8 cellular contexts compared by ENCODE assay signal in genomic region chr11:12008790-12009616, GRCh38. TPM values are rescaled to one million over a fixed set of nuclear protein-coding genes. Genes with fewer than 3 reads are reported as not detected.
A peak's percentile ranks its signal among the peaks of the same experiment; 100 is the strongest.
DNase-seq lines count a peak whose midpoint lies in the region; ATAC-seq, FAIRE-seq and TF ChIP-seq lines count a peak whose summit lies in the region.

No MANE protein-coding gene starts in this region.

- no peak for TF ChIP-seq RAD21 in HepG2 (CRISPR knock-in tag; IDR thresholded peaks at IDR 0.05)

- H3K36me3 ChIP-seq in colonic mucosa: no peaks in the 10 kb centered on the region
- H3K36me3 ChIP-seq in HepG2 (replicated peaks in 1 of 2; ENCODE audit: control insufficient read depth in 1 of 2, insufficient read depth in 2 of 2, low read length in 2 of 2): no peaks in the 10 kb centered on the region
- no peaks in the 10 kb centered on the region for H3K36me3 ChIP-seq in suprapubic skin

- no peaks in the 10 kb centered on the region for H4K20me1 ChIP-seq in HepG2 (ENCODE audit: insufficient read depth, low read length)

- CTCF ChIA-PET in HepG2 (lab: Yijun Ruan, JAX; ENCODE audit: low intra/inter-chr PET ratio, low total read pairs): no interaction called here

- intact Hi-C loops in colonic mucosa (cut with DNase I): no loop called here
- intact Hi-C loops in HepG2 (cut with micrococcal nuclease; ENCODE audit: unreplicated experiment): no loop called here

- TF ChIP-seq CTCF in colonic mucosa (IDR thresholded peaks at IDR 0.05) (no peak), HepG2 (CRISPR knock-in tag; IDR thresholded peaks at IDR 0.05) (no peak), suprapubic skin (IDR thresholded peaks at IDR 0.05) (no peak)

- no peak for TF ChIP-seq POLR2A in HepG2 (IDR thresholded peaks at IDR 0.05; ENCODE audit: insufficient read depth in 1 of 2, low read depth in 2 of 2, low read length in 2 of 2)
- TF ChIP-seq POLR2A in suprapubic skin (IDR thresholded peaks at IDR 0.05): no peak

- POLR2A ChIA-PET in HepG2 (lab: Yijun Ruan, JAX): interaction anchor here (0.6 kb wide), 1 partner anchor 167 kb away, joined by 3 read pairs; no protein-coding TSS in a partner anchor

- H3K4me1 ChIP-seq in colonic mucosa: no peaks in the 10 kb centered on the region
- H3K4me1 ChIP-seq in HepG2 (ENCODE audit: insufficient read depth, low read length): no peaks in the 10 kb centered on the region
- peaks cover 37% of the 10 kb centered on the region for H3K4me1 ChIP-seq in suprapubic skin

- H3K9ac ChIP-seq in colonic mucosa (ENCODE audit: low read depth in 2 of 2, low read length in 2 of 2): no peak overlapping the region
- no peak overlapping the region for H3K9ac ChIP-seq in HepG2 (ENCODE audit: insufficient read depth, low read depth, low read length)

- H2AFZ ChIP-seq in HepG2 (ENCODE audit: low read length): no peak overlapping the region

- ATAC-seq in HepG2: peak; percentile 52; the same call in 2 of the 3 replicates

- H3K9me3 ChIP-seq in colonic mucosa (no peaks in the 10 kb centered on the region), HepG2 (ENCODE audit: low read length) (no peaks in the 10 kb centered on the region), suprapubic skin (no peaks in the 10 kb centered on the region)

- in situ Hi-C loops in Caki2 (cut with HindIII; ENCODE audit: low pct_unique_long_range_greater_than_20kb, low sequenced_read_pairs) (no loop called here), HepG2 (cut with HindIII; ENCODE audit: extremely low pct_ligation_motif_present, low pct_unique_long_range_greater_than_20kb) (no loop called here)

- no TSS peak for BruUV-seq in HepG2 (replicated peaks; lab: Mats Ljungman, UMichigan)

- 13% methylated on average over 11 of the region's 76 CpGs for WGBS in HepG2 (ENCODE audit: low lambda C conversion rate)
- WGBS in suprapubic skin: 5% methylated on average over 4 of the region's 76 CpGs

- peak overlapping the region; percentile 62 for H3K4me2 ChIP-seq in HepG2 (ENCODE audit: low read depth, low read length)

- H3K79me2 ChIP-seq in HepG2 (ENCODE audit: insufficient read depth, low read length): no peaks in the 10 kb centered on the region

- TF ChIP-seq EP300 in HepG2 (IDR thresholded peaks at IDR 0.05; ENCODE audit: low read depth in 2 of 2, low read length in 2 of 2): no peak
- no peak for TF ChIP-seq EP300 in HepG2 (CRISPR knock-in tag; IDR thresholded peaks at IDR 0.05; ENCODE audit: borderline replicate concordance)
- TF ChIP-seq EP300 in suprapubic skin (IDR thresholded peaks at IDR 0.05): no peak

- H3K27ac ChIP-seq in colonic mucosa (no peak overlapping the region), HepG2 (ENCODE audit: extremely low read length, insufficient read depth, low read length) (no peak overlapping the region), suprapubic skin (peak overlapping the region; percentile 67)

- DNase-seq in Caki2 (ENCODE audit: low read depth) (peak; percentile 48), NCI-H146 treated with DMSO at 0.1 percent for 48 hours (lab: John Stamatoyannopoulos, UW; ENCODE audit: unreplicated experiment) (peak; percentile 32), colonic mucosa (no peak), HepG2 (ENCODE audit: low spot score) (no peak), suprapubic skin (ENCODE audit: low spot score in 2 of 2) (peak in 1 of 2 donors; percentile 77), cerebellar nuclear complex (lab: John Stamatoyannopoulos, UW) (no peak), HUDEP-2 (lab: John Stamatoyannopoulos, UW; ENCODE audit: unreplicated experiment in 76 of 76) (no peak), HT-29 (ENCODE audit: low spot score) (no peak)

- H3K4me3 ChIP-seq in colonic mucosa (peak overlapping the region; percentile 39), HepG2 (replicated peaks in 1 of 3; ENCODE audit: insufficient read depth in 1 of 3, low read depth in 2 of 3, low read length in 3 of 3) (peak overlapping the region; percentile 16 to 64 (median 39); a peak in 3 of 6 replicates), suprapubic skin (peak overlapping the region; percentile 56)

- FAIRE-seq in HepG2 (lab: Jason Lieb, UNC): no peak

- peaks cover 32% of the 10 kb centered on the region for H3K27me3 ChIP-seq in colonic mucosa
- H3K27me3 ChIP-seq in HepG2 (ENCODE audit: control insufficient read depth in 1 of 2, insufficient read depth in 2 of 2, low read length in 2 of 2): peaks cover 6 to 43% of the 10 kb centered on the region in 2 experiments
- H3K27me3 ChIP-seq in suprapubic skin: peaks cover 26% of the 10 kb centered on the region

TF ChIP-seq in HepG2, 621 proteins besides CTCF, POLR2A, EP300 and RAD21:
- TF ChIP-seq ZNF317 (CRISPR knock-in tag; IDR thresholded peaks at IDR 0.05): no peak
- TF ChIP-seq GTF3A (CRISPR knock-in tag; conservative IDR thresholded peaks at IDR 0.05): no peak
- TF ChIP-seq ZNF33B (CRISPR knock-in tag; IDR thresholded peaks at IDR 0.05): no peak
- no peak for TF ChIP-seq POGK (CRISPR knock-in tag; conservative IDR thresholded peaks at IDR 0.05)
- no peak for TF ChIP-seq GATA4 (IDR thresholded peaks at IDR 0.05; ENCODE audit: borderline replicate concordance, low read depth)

RNA-seq across cellular contexts. Expression of gene DKK3, which starts 0.6 kb away (rescaled TPM):
- total RNA-seq in Caki2 (2014; rRNA removed; shearing (Covaris generic); ENCODE audit: low replicate concordance): 54.2 and 67.3 TPM in 2 replicates
- total RNA-seq in colonic mucosa (10 to 100 TPM in 1 of 2 donors, 1 to 10 TPM in 1; 7.4 to 19.6 TPM), HepG2 (2016; rRNA removed; fragmentation: Illumina TruSeq; extraction: Trizol) (0.09 TPM in 1 of 2 replicates, not detected in the other), suprapubic skin (100 to 1,000 TPM; 105 to 152 (median 137) TPM)
- total RNA-seq in HepG2 (2016; cell fraction: cytosol; rRNA removed; fragmentation: Illumina TruSeq; extraction: Trizol; ENCODE audit: low read depth): not detected in 2 replicates
- not detected in 2 replicates for total RNA-seq in HepG2 (2016; cell fraction: insoluble cytoplasmic fraction; rRNA removed; fragmentation: Illumina TruSeq; extraction: Trizol)
- total RNA-seq in HepG2 (2016; cell fraction: membrane; rRNA removed; fragmentation: Illumina TruSeq; extraction: Trizol): 0.09 TPM in 1 of 2 replicates, not detected in the other
- total RNA-seq in HepG2 (2016; cell fraction: nucleus; rRNA removed; fragmentation: Illumina TruSeq; extraction: Trizol): not detected in 2 replicates
- polyA plus RNA-seq in HepG2 (2011; rRNA removed): 0.20 and 0.67 TPM in 2 replicates
- 0.12 and 0.29 TPM in 2 replicates for polyA plus RNA-seq in HepG2 (2011; cell fraction: cytosol; rRNA removed)
- polyA plus RNA-seq in HepG2 (2011; cell fraction: nucleus; rRNA removed): 0.09 and 0.55 TPM in 2 replicates
- polyA plus RNA-seq in HepG2 (2012): 0.08 TPM in 1 of 2 replicates, not detected in the other
- polyA plus RNA-seq in HepG2 (2016; cell fraction: cytosol; fragmentation: Illumina TruSeq; extraction: Trizol; ENCODE audit: low read depth): not detected in 2 replicates
- polyA plus RNA-seq in HepG2 (2016; cell fraction: insoluble cytoplasmic fraction; fragmentation: Illumina TruSeq; extraction: Trizol; ENCODE audit: low read depth): not detected in 2 replicates
- 0.15 TPM in 1 of 2 replicates, not detected in the other for polyA plus RNA-seq in HepG2 (2016; cell fraction: membrane; fragmentation: Illumina TruSeq; extraction: Trizol; ENCODE audit: low read depth)
- polyA plus RNA-seq in HepG2 (2016; cell fraction: nucleus; fragmentation: Illumina TruSeq; extraction: Trizol; ENCODE audit: insufficient read depth, low read depth): not detected in 2 replicates
- 0.18 and 0.35 TPM in 2 replicates for polyA minus RNA-seq in HepG2 (2011; rRNA and poly(A)+ RNA removed; ENCODE audit: low replicate concordance)
- not detected in 2 replicates for polyA minus RNA-seq in HepG2 (2011; cell fraction: cytosol; rRNA and poly(A)+ RNA removed)
- not detected in 2 replicates for polyA minus RNA-seq in HepG2 (2011; cell fraction: nucleus; rRNA and poly(A)+ RNA removed)
- not detected in 2 replicates for total RNA-seq in HT-29 (2014; rRNA removed; shearing (Covaris generic))

Comparison
In these comparisons a context has a peak if more than half of its experiments do, and no peak if none do; other contexts are left out.
1. DNase-seq: peak in Caki2 (single experiment) and NCI-H146 treated with DMSO at 0.1 percent for 48 hours (single experiment); none in colonic mucosa (single experiment), HepG2 (single experiment), cerebellar nuclear complex (0 of 2), HUDEP-2 (0 of 76) and HT-29 (single experiment).
2. Peak in every context shown above with its lines, with median percentiles within 50 percentile points of each other: H3K4me3 ChIP-seq.